1 cellular context compared by ENCODE assay signal in the genomic region with DNA sequence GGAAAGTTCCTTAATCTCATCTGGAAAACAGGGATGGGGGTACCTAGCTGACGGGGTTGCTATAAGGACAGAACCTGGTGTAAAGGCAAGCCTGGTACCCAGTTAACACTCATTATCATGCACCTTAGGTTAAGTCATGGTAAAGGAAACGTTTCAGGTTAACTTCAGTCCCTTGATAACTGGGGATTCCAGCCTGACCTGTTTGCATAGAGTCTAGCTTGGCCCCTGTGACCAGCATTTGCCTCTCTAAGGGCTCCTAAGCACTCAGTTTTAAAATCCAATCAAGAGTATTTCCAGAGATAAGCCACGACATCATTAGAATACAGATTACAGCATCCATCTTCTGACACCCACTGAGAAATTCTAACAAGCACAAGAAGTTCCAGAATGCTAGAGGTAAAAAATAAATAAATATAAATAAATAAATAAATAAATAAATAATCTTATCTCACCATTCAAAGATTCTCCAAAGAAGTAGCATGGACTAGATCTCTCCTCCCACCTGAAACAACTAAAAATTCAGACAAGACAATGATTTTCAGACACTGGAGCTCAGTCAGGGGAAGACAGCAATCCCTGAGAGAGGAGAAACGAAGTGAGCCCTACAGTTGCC.
TF ChIP-seq lines count a peak whose summit lies in the region.

No MANE protein-coding gene starts in this region.

TF ChIP-seq in GM23338, 12 proteins besides CTCF, POLR2A, EP300 and RAD21 (continued from another document):
- TF ChIP-seq, protein P1, sequence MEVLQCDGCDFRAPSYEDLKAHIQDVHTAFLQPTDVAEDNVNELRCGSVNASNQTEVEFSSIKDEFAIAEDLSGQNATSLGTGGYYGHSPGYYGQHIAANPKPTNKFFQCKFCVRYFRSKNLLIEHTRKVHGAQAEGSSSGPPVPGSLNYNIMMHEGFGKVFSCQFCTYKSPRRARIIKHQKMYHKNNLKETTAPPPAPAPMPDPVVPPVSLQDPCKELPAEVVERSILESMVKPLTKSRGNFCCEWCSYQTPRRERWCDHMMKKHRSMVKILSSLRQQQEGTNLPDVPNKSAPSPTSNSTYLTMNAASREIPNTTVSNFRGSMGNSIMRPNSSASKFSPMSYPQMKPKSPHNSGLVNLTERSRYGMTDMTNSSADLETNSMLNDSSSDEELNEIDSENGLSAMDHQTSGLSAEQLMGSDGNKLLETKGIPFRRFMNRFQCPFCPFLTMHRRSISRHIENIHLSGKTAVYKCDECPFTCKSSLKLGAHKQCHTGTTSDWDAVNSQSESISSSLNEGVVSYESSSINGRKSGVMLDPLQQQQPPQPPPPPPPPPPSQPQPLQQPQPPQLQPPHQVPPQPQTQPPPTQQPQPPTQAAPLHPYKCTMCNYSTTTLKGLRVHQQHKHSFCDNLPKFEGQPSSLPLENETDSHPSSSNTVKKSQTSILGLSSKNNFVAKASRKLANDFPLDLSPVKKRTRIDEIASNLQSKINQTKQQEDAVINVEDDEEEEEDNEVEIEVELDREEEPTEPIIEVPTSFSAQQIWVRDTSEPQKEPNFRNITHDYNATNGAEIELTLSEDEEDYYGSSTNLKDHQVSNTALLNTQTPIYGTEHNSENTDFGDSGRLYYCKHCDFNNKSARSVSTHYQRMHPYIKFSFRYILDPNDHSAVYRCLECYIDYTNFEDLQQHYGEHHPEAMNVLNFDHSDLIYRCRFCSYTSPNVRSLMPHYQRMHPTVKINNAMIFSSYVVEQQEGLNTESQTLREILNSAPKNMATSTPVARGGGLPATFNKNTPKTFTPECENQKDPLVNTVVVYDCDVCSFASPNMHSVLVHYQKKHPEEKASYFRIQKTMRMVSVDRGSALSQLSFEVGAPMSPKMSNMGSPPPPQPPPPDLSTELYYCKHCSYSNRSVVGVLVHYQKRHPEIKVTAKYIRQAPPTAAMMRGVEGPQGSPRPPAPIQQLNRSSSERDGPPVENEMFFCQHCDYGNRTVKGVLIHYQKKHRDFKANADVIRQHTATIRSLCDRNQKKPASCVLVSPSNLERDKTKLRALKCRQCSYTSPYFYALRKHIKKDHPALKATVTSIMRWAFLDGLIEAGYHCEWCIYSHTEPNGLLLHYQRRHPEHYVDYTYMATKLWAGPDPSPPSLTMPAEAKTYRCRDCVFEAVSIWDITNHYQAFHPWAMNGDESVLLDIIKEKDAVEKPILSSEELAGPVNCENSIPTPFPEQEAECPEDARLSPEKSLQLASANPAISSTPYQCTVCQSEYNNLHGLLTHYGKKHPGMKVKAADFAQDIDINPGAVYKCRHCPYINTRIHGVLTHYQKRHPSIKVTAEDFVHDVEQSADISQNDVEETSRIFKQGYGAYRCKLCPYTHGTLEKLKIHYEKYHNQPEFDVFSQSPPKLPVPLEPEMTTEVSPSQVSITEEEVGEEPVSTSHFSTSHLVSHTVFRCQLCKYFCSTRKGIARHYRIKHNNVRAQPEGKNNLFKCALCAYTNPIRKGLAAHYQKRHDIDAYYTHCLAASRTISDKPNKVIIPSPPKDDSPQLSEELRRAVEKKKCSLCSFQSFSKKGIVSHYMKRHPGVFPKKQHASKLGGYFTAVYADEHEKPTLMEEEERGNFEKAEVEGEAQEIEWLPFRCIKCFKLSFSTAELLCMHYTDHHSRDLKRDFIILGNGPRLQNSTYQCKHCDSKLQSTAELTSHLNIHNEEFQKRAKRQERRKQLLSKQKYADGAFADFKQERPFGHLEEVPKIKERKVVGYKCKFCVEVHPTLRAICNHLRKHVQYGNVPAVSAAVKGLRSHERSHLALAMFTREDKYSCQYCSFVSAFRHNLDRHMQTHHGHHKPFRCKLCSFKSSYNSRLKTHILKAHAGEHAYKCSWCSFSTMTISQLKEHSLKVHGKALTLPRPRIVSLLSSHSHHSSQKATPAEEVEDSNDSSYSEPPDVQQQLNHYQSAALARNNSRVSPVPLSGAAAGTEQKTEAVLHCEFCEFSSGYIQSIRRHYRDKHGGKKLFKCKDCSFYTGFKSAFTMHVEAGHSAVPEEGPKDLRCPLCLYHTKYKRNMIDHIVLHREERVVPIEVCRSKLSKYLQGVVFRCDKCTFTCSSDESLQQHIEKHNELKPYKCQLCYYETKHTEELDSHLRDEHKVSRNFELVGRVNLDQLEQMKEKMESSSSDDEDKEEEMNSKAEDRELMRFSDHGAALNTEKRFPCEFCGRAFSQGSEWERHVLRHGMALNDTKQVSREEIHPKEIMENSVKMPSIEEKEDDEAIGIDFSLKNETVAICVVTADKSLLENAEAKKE (CRISPR knock-in tag; IDR thresholded peaks at IDR 0.05): no peak
- TF ChIP-seq CREB1 (CRISPR knock-in tag; IDR thresholded peaks at IDR 0.05; ENCODE audit: low read depth) (no peak), NANOG (IDR thresholded peaks at IDR 0.05; ENCODE audit: borderline replicate concordance) (no peak), POLR2AphosphoS5 (IDR thresholded peaks at IDR 0.05; ENCODE audit: low read depth) (no peak), EZH2phosphoT487 (IDR thresholded peaks at IDR 0.05; ENCODE audit: unreplicated experiment) (no peak), ZNF114 (CRISPR knock-in tag; IDR thresholded peaks at IDR 0.05) (no peak), STAT1 (IDR thresholded peaks at IDR 0.05; ENCODE audit: unreplicated experiment) (no peak)
